ENCODE assay signal across 7 cellular contexts in genomic region chr7:93509303-93509702, GRCh38.
"Had no signal": no experiment of that assay in that cellular context is flagged by ENCODE, and none has a peak within 500 bp of the region (broad histone marks: within the 10 kb centered on the region; RNA-seq: fewer than 3 reads in every experiment).

No MANE protein-coding gene starts in this region.

- DNase-seq: GDM1, GF-D8 had no signal

- ATAC-seq: GM12878 had no signal

- FAIRE-seq: GM12878, GM12891, GM12892, GM18507, GM19239 had no signal

- H3K4me3 ChIP-seq: GM12878 had no signal
